8 cellular contexts compared by ENCODE assay signal in genomic region chr2:112941753-112942653, GRCh38. TPM values are rescaled to one million over a fixed set of nuclear protein-coding genes. Genes with fewer than 3 reads are reported as not detected.
A peak's percentile ranks its signal among the peaks of the same experiment; 100 is the strongest.
DNase-seq lines count a peak whose midpoint lies in the region; ATAC-seq and TF ChIP-seq lines count a peak whose summit lies in the region.

No MANE protein-coding gene starts in this region.

- no peaks in the 10 kb centered on the region for H3K9me2 ChIP-seq in HCT116 (ENCODE audit: insufficient read depth)

- peaks cover 6% of the 10 kb centered on the region for H3K9me3 Mint-ChIP-seq in T-helper 2 cell treated with Interferon-gamma antibody and Interleukin-4, amounts not matched to agents 5 μg/mL and 100 μg/mL, for 36 hours

- H3K9ac ChIP-seq in HCT116 (ENCODE audit: low read length), result no peak overlapping the region

- peak; percentile 97 for ATAC-seq in HCT116

- peaks cover 6 to 10% of the 10 kb centered on the region in 2 experiments; a peak in 3 of 4 replicates for H3K9me3 ChIP-seq in HCT116 (ENCODE audit: control insufficient read depth in 1 of 2, insufficient read depth in 1 of 2, low read depth in 1 of 2, low read length in 2 of 2)

- peak; percentile 75 to 96 (median 93) for TF ChIP-seq CTCF in HCT116 (IDR thresholded peaks at IDR 0.05 in 2 of 3, conservative IDR thresholded peaks at IDR 0.05 in 1 of 3; ENCODE audit: borderline replicate concordance in 1 of 3, insufficient read depth in 1 of 3, low read depth in 2 of 3, low read length in 2 of 3)

- no peaks in the 10 kb centered on the region for H3K27me3 ChIP-seq in HCT116 (ENCODE audit: insufficient read depth, low read length)

- intact Hi-C loops in HCT116 (cut with micrococcal nuclease), result loop anchor here (1.0 kb wide), 2 partner anchors 57 to 193 kb away; no protein-coding TSS in a partner anchor

- H3K27ac Mint-ChIP-seq in T-helper 2 cell treated with Interferon-gamma antibody and Interleukin-4, amounts not matched to agents 5 μg/mL and 100 μg/mL, for 36 hours, result no peak overlapping the region

- peaks cover 4% of the 10 kb centered on the region for H3K4me1 Mint-ChIP-seq in T-helper 2 cell treated with Interferon-gamma antibody and Interleukin-4, amounts not matched to agents 5 μg/mL and 100 μg/mL, for 36 hours (ENCODE audit: low read depth)

- RAD21 ChIA-PET in HCT116 (lab: Charles Lee; ENCODE audit: low non-redundant PET in 1 of 2, low total read pairs in 2 of 2, uncharacterized antibody in 2 of 2, unreplicated experiment in 2 of 2), result interaction anchor here (0.6 to 2.3 kb wide), 8 partner anchors 51 to 429 kb away, joined by 3 to 11 read pairs (median 4); no protein-coding TSS in a partner anchor

- H3K4me3 Mint-ChIP-seq in T-helper 2 cell treated with Interferon-gamma antibody and Interleukin-4, amounts not matched to agents 5 μg/mL and 100 μg/mL, for 36 hours, result no peak overlapping the region

- H3K27me3 Mint-ChIP-seq in T-helper 2 cell treated with Interferon-gamma antibody and Interleukin-4, amounts not matched to agents 5 μg/mL and 100 μg/mL, for 36 hours (ENCODE audit: low read depth), result peaks cover 32% of the 10 kb centered on the region

- H3K4me3 ChIP-seq in HCT116 (replicated peaks in 1 of 2; ENCODE audit: low read depth in 1 of 2, low read length in 2 of 2), result no peak overlapping the region

- H3K27ac ChIP-seq in HCT116 (ENCODE audit: low read depth, low read length), result no peak overlapping the region

- peak overlapping the region; percentile 65 for H2AFZ ChIP-seq in HCT116 (ENCODE audit: low read depth, low read length, poor library complexity, severe bottlenecking)

- no TSS peak for BruUV-seq in HCT116 (replicated peaks; lab: Mats Ljungman, UMichigan)

- CTCF ChIA-PET in HCT116 (lab: Charles Lee), result interaction anchor here (0.5 to 4.8 kb wide), 41 partner anchors 11 to 357 kb away, joined by 3 to 86 read pairs (median 5); partner anchors contain the start of genes CHCHD5, CKAP2L, IL1A and SLC20A1

- H3K36me3 ChIP-seq in HCT116 (ENCODE audit: control insufficient read depth in 1 of 2, insufficient read depth in 2 of 2, low read length in 2 of 2), result no peaks in the 10 kb centered on the region

- no peaks in the 10 kb centered on the region for H4K20me1 ChIP-seq in HCT116 (ENCODE audit: insufficient read depth)

- DNase-seq in NCI-H345 (lab: John Stamatoyannopoulos, UW) (peak; percentile 9), NCI-H345 treated with DMSO at 0.1 percent for 48 hours (lab: John Stamatoyannopoulos, UW; ENCODE audit: unreplicated experiment) (no peak), HCT116 (ENCODE audit: low read depth, low spot score) (peak; percentile 64), NCI-H1105 (lab: John Stamatoyannopoulos, UW) (peak; percentile 60), astrocyte of the hippocampus (ENCODE audit: low read depth, low spot score) (peak; percentile 88), iPS-NIHi11 (ENCODE audit: low spot score) (peak; percentile 85)
- DNase-seq in T-helper 2 cell treated with Interferon-gamma antibody and Interleukin-4, amounts not matched to agents 5 μg/mL and 100 μg/mL, for 36 hours (ENCODE audit: low spot score), result peak; percentile 65
- DNase-seq in stimulated activated CD4-positive, alpha-beta T cell treated with anti-CD3 and anti-CD28 coated beads, Interleukin-12 subunit alpha, Interleukin-12 subunit beta, amount 100 ng/mL, for 48 hours (ENCODE audit: low read depth in 2 of 3, low spot score in 1 of 3), result peak; percentile 60 to 70 (median 65)

- H3K4me1 ChIP-seq in HCT116 (ENCODE audit: control insufficient read depth in 1 of 2, insufficient read depth in 2 of 2, low read length in 2 of 2), result peaks cover 5 to 17% of the 10 kb centered on the region in 2 experiments

- H3K4me2 ChIP-seq in HCT116 (ENCODE audit: low read length), result no peak overlapping the region

- H3K79me2 ChIP-seq in HCT116 (ENCODE audit: insufficient read depth, low read length), result no peaks in the 10 kb centered on the region

- POLR2A ChIA-PET in HCT116 (lab: Charles Lee), result interaction anchor here (0.6 to 1.2 kb wide), 3 partner anchors 56 to 359 kb away, joined by 3 to 6 read pairs (median 4); no protein-coding TSS in a partner anchor

- TF ChIP-seq RAD21 in HCT116 (IDR thresholded peaks at IDR 0.05; ENCODE audit: low read depth), result peak; percentile 93

- H3K36me3 Mint-ChIP-seq in T-helper 2 cell treated with Interferon-gamma antibody and Interleukin-4, amounts not matched to agents 5 μg/mL and 100 μg/mL, for 36 hours (ENCODE audit: low read depth), result no peaks in the 10 kb centered on the region

- no peak for TF ChIP-seq POLR2A in HCT116 (IDR thresholded peaks at IDR 0.05; ENCODE audit: borderline replicate concordance, extremely low read depth, insufficient read depth, insufficient read length)

TF ChIP-seq in HCT116, 20 proteins besides CTCF, POLR2A, EP300 and RAD21:
- TF ChIP-seq MAX (IDR thresholded peaks at IDR 0.05) (peak; percentile 52; the same call in 1 of the 2 replicates), FOSL1 (IDR thresholded peaks at IDR 0.05; ENCODE audit: low read depth) (no peak)

RNA-seq across cellular contexts. Expression of gene IL37, which starts 31.0 kb away (rescaled TPM):
- total RNA-seq in HCT116 (2021; ENCODE audit: unreplicated experiment), result not detected
- 0.08 TPM in 1 of 2 replicates, not detected in the other for polyA plus RNA-seq in HCT116 (2012)

RNA-seq across cellular contexts. Expression of gene IL36G, which starts 35.8 kb away (rescaled TPM):
- not detected for total RNA-seq in HCT116 (2021; ENCODE audit: unreplicated experiment)
- polyA plus RNA-seq in HCT116 (2012), result not detected in 2 replicates
